In the genomic region with DNA sequence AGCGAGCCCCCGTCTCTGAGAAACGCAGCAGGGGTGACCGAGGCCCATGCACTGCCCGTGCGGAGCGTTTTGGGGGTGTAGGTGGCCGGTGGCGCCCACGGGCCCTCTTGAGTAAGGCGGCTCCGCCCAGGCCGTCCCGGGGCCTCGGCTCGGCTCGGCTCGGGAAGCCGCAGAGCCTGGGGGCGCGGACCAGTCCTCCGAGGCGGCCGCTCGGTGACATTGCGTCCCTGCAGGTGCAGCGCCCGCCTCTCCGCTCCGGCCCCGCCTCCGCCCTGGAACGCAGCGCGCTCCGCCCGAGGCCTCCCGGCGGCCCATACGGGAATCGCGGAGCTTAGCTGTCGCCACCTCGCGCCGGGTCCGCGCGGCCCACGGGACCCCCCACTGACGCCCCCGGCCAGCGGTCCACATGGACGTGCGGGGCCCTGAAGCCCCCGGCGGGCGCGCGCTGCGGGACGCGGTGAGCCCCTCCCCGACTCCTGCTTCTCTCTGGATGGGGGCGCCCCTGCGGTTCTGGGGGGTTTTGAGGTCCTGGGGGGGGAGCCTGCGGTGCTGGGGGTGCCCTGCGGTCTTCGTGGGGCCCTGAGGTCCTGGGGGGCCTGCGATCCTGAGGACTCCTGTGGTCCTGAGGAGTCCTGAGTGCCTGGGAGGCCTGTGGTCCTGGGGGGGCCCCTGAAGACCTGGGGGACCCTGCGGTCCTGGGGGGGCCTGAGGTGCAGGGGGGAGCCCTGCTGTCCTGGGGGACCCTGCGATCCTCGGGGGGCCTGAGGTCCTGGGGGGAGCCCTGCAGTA, we compare ENCODE assay signal across 8 cellular contexts. TPM values are rescaled to one million over a fixed set of nuclear protein-coding genes. Genes with fewer than 3 reads are reported as not detected.
DNase-seq lines count a peak whose midpoint lies in the region; ATAC-seq and TF ChIP-seq lines count a peak whose summit lies in the region.

Gene HSBP1L1, plus strand, starts transcription at position 314 of the 789 bp plus-strand sequence. Its CDS starts 93 bp downstream, at position 407.

- H3K36me3 Mint-ChIP-seq in activated naive CD4-positive, alpha-beta T cell treated with anti-CD3 and anti-CD28 coated beads, Interleukin-2, amount 10 ng/mL, durations not matched to agents 7 days and 5 days = peaks cover 2% of the 10 kb centered on the region

- no peak for TF ChIP-seq CTCF in Panc1 (IDR thresholded peaks at IDR 0.05)
- TF ChIP-seq CTCF in ovary (IDR thresholded peaks at IDR 0.05) = peak in 2 of 3 donors; percentile 39 to 65

- H3K27ac ChIP-seq in Panc1 (ENCODE audit: low read length) (peak within 1 kb of the TSS; percentile 93), ovary (peak within 1 kb of the TSS; percentile 82 to 83)

- TF ChIP-seq EP300 in ovary (IDR thresholded peaks at IDR 0.05) = no peak

- H3K4me3 ChIP-seq in Panc1 (ENCODE audit: low read depth in 2 of 2, low read length in 2 of 2) (peak within 1 kb of the TSS; percentile 69 to 80), ovary (peak within 1 kb of the TSS; percentile 77)

- TF ChIP-seq POLR2A in ovary (IDR thresholded peaks at IDR 0.05) = no peak

- H3K36me3 ChIP-seq in Panc1 (ENCODE audit: control insufficient read depth, insufficient read depth, low read length) (no peaks in the 10 kb centered on the region), ovary (no peaks in the 10 kb centered on the region)

- intact Hi-C loops in Panc1 (cut with micrococcal nuclease; ENCODE audit: unreplicated experiment) (no loop called here), ovary (cut with DNase I) (no loop called here)

- ATAC-seq in GM18907 (IDR thresholded peaks at IDR 0.05; ENCODE audit: unreplicated experiment) (peak; percentile 67), HG03103 (IDR thresholded peaks at IDR 0.05; ENCODE audit: low read depth, unreplicated experiment) (peak; percentile 49), Panc1 (peak; percentile 87)

- H3K9me3 Mint-ChIP-seq in activated naive CD4-positive, alpha-beta T cell treated with anti-CD3 and anti-CD28 coated beads, Interleukin-2, amount 10 ng/mL, durations not matched to agents 7 days and 5 days = no peaks in the 10 kb centered on the region

- H3K27me3 Mint-ChIP-seq in activated naive CD4-positive, alpha-beta T cell treated with anti-CD3 and anti-CD28 coated beads, Interleukin-2, amount 10 ng/mL, durations not matched to agents 7 days and 5 days = peaks cover 17% of the 10 kb centered on the region

- H3K4me1 ChIP-seq in Panc1 (ENCODE audit: control insufficient read depth, insufficient read depth, low read length) (peaks cover 31% of the 10 kb centered on the region), ovary (ENCODE audit: insufficient read depth) (peaks cover 4% of the 10 kb centered on the region)

- no peaks in the 10 kb centered on the region for H3K9me3 ChIP-seq in Panc1 (ENCODE audit: control insufficient read depth, insufficient read depth, low read depth, low read length)
- no peaks in the 10 kb centered on the region for H3K9me3 ChIP-seq in ovary

- H3K27me3 ChIP-seq in Panc1 (ENCODE audit: control insufficient read depth, insufficient read depth, low read length) (no peaks in the 10 kb centered on the region), ovary (no peaks in the 10 kb centered on the region)

- peaks cover 43% of the 10 kb centered on the region for H3K4me1 Mint-ChIP-seq in activated naive CD4-positive, alpha-beta T cell treated with anti-CD3 and anti-CD28 coated beads, Interleukin-2, amount 10 ng/mL, durations not matched to agents 7 days and 5 days

- in situ Hi-C loops in Panc1 (cut with HindIII; ENCODE audit: low pct_unique_long_range_greater_than_20kb, low sequenced_read_pairs) = no loop called here

- DNase-seq in AG20443 (ENCODE audit: low spot score) (peak; percentile 84), Panc1 (ENCODE audit: low read depth, low spot score) (no peak), glomerular visceral epithelial cell (ENCODE audit: extremely low spot score) (peak; percentile 75), ovary (peak; percentile 58 to 76 (median 63)), putamen (ENCODE audit: low spot score) (no peak)
- peak; percentile 84 for DNase-seq in activated naive CD4-positive, alpha-beta T cell treated with anti-CD3 and anti-CD28 coated beads, Interleukin-2, amount 10 ng/mL, durations not matched to agents 7 days and 5 days

- CTCF ChIA-PET in Panc1 (lab: Charles Lee) = interaction anchor here (0.8 kb wide), 1 partner anchor 11 kb away, joined by 11 read pairs; no protein-coding TSS in a partner anchor
- CTCF ChIA-PET in activated naive CD4-positive, alpha-beta T cell treated with anti-CD3 and anti-CD28 coated beads, Interleukin-2, amount 10 ng/mL, durations not matched to agents 7 days and 5 days (lab: Charles Lee) = no interaction called here

- no TSS peak for BruUV-seq in Panc1 (replicated peaks; lab: Mats Ljungman, UMichigan)

- POLR2A ChIA-PET in Panc1 (lab: Charles Lee) = interaction anchor here (0.7 kb wide), 1 partner anchor 11 kb away, joined by 12 read pairs; no protein-coding TSS in a partner anchor

- peak within 1 kb of the TSS; percentile 92 for H3K27ac Mint-ChIP-seq in activated naive CD4-positive, alpha-beta T cell treated with anti-CD3 and anti-CD28 coated beads, Interleukin-2, amount 10 ng/mL, durations not matched to agents 7 days and 5 days

- 2 to 3% (median 2%) methylated on average over 4 to 73 of the region's 73 CpGs for WGBS in ovary, 3 donors

- H3K4me3 Mint-ChIP-seq in activated naive CD4-positive, alpha-beta T cell treated with anti-CD3 and anti-CD28 coated beads, Interleukin-2, amount 10 ng/mL, durations not matched to agents 7 days and 5 days = peak within 1 kb of the TSS; percentile 79

RNA-seq across cellular contexts. Expression of gene HSBP1L1, which starts in this region (rescaled TPM):
- 45.4 TPM for total RNA-seq in Panc1 (2021; ENCODE audit: unreplicated experiment)
- 36.4 TPM for polyA plus RNA-seq in Panc1 (2012; ENCODE audit: insufficient read length)
- 10 to 100 TPM in 6 of 7 donors, 1 to 10 TPM in 1; 7.6 to 26.2 (median 12.3) TPM for total RNA-seq in ovary
- polyA plus RNA-seq in ovary = 10 to 100 TPM; 11.4 to 15.9 TPM

Comparison
In these comparisons a context has a peak if more than half of its experiments do, and no peak if none do; other contexts are left out.
1. DNase-seq: peak in AG20443 (single experiment), activated naive CD4-positive, alpha-beta T cell treated with anti-CD3 and anti-CD28 coated beads, Interleukin-2, amount 10 ng/mL, durations not matched to agents 7 days and 5 days (single experiment), glomerular visceral epithelial cell (single experiment) and ovary (5 of 5); none in Panc1 (single experiment) and putamen (single experiment).
2. Peak in every context shown above with its lines, with median percentiles within 50 percentile points of each other: ATAC-seq.